15 cellular contexts compared by ENCODE assay signal in the genomic region with DNA sequence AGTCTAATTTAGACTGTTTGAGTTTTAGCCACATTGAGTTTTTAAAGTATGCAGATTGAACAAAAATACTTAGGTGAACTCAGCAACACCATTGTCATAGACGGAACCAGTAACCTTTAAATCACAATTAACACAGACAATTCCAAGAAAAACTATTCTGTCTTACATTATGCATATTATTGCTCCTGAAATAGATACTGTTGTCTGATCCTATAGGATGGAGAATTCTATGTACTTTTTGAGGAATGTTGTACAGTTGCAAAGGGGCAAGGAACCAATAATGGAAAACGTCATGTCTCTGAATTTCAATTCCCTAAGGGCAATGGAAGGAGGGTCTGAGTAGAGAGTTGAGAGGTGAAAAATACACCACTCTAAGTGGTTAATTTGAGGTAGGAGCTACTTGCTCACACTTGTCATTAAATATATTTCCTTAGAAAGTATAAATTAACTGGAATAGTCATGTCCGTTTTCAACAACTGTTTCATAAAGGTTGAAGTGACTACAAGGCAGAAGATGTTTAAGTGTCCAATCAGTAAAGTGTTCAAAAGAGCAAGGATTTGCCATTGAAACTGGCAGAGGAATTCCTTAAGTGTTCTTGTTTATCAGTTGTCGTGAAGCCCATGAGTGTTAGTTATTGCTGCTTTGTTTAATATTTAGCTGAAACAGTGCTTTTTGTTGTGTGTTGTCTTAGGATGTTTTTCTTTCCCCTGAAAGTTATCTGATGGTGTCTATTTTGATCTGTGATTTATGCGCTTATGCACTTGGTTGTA. TPM values are rescaled to one million over a fixed set of nuclear protein-coding genes. Genes with fewer than 3 reads are reported as not detected.
DNase-seq lines count a peak whose midpoint lies in the region; ATAC-seq and TF ChIP-seq lines count a peak whose summit lies in the region.
"Had no signal": no experiment of that assay in that cellular context is flagged by ENCODE, and none has a peak within 500 bp of the region (broad histone marks: within the 10 kb centered on the region; RNA-seq: fewer than 3 reads in every experiment).

No MANE protein-coding gene starts in this region.

- no peaks in the 10 kb centered on the region for H3K4me1 Mint-ChIP-seq in glutamatergic neuron (ENCODE audit: low read depth, unreplicated experiment)

- peak overlapping the region; percentile 40 to 69 (median 48) for H3K27ac ChIP-seq in gastrocnemius medialis
- no peak overlapping the region for H3K27ac ChIP-seq in coronary artery
- no peak overlapping the region for H3K27ac ChIP-seq in SK-N-SH (ENCODE audit: low read depth in 2 of 2, low read length in 1 of 2)
- H3K27ac ChIP-seq: VCaP had no signal

- 19% methylated on average over 5 of the region's 5 CpGs for WGBS in SK-N-SH (ENCODE audit: low lambda C conversion rate)

- CTCF ChIA-PET in SK-N-SH (lab: Yijun Ruan, JAX) = interaction anchor here (0.9 kb wide), 1 partner anchor 14 kb away, joined by 3 read pairs; no protein-coding TSS in a partner anchor

- peak; percentile 80 for DNase-seq in NCI-H2107 treated with DMSO at 0.1 percent for 48 hours (lab: John Stamatoyannopoulos, UW; ENCODE audit: unreplicated experiment)
- DNase-seq in NCI-H2107 (lab: John Stamatoyannopoulos, UW) = no peak
- peak; percentile 78 for DNase-seq in NCI-H345 treated with DMSO at 0.1 percent for 48 hours (lab: John Stamatoyannopoulos, UW; ENCODE audit: unreplicated experiment)
- no peak for DNase-seq in glutamatergic neuron
- DNase-seq in gastrocnemius medialis = no peak
- no peak for DNase-seq in coronary artery (ENCODE audit: low spot score)
- DNase-seq in SK-N-SH = no peak
- DNase-seq: ACHN, Calu3, NCI-H2081 treated with DMSO at 0.1 percent for 48 hours had no signal

- no peak for TF ChIP-seq EP300 in SK-N-SH (IDR thresholded peaks at IDR 0.05; ENCODE audit: borderline replicate concordance in 1 of 2, low read depth in 1 of 2, low read length in 1 of 2)

- no peaks in the 10 kb centered on the region for H3K9me2 ChIP-seq in SK-N-SH

- H3K27me3 ChIP-seq in gastrocnemius medialis = no peaks in the 10 kb centered on the region
- peaks cover 34% of the 10 kb centered on the region for H3K27me3 ChIP-seq in SK-N-SH (ENCODE audit: insufficient read depth)

- H3F3A ChIP-seq in SK-N-SH (replicated peaks; ENCODE audit: insufficient read depth) = no peaks in the 10 kb centered on the region

- no peak overlapping the region for H3K4me2 ChIP-seq in SK-N-SH

- no peaks in the 10 kb centered on the region for H4K20me1 ChIP-seq in SK-N-SH (ENCODE audit: insufficient read depth)

- H3K4me3 ChIP-seq in gastrocnemius medialis = peak overlapping the region in 3 of 4 donors; percentile 47 to 67 (median 59)
- H3K4me3 ChIP-seq in coronary artery = no peak overlapping the region
- H3K4me3 ChIP-seq in SK-N-SH (ENCODE audit: low read depth in 2 of 2, low read length in 1 of 2) = no peak overlapping the region
- H3K4me3 ChIP-seq: HAP-1, K562 had no signal

- intact Hi-C loops in gastrocnemius medialis (cut with DNase I; ENCODE audit: low total_unique reads) = loop anchor here (10.0 kb wide), 2 partner anchors 250 to 410 kb away; no protein-coding TSS in a partner anchor

- H3K27me3 Mint-ChIP-seq in glutamatergic neuron (ENCODE audit: unreplicated experiment) = peaks cover 5% of the 10 kb centered on the region

- no peak overlapping the region for H2AFZ ChIP-seq in SK-N-SH (ENCODE audit: low read depth)

- in situ Hi-C loops in gastrocnemius medialis (cut with MboI; ENCODE audit: low sequenced_read_pairs in 4 of 4) = loop anchor here in 1 of 4 donors (25.0 kb wide), 1 partner anchor 307 kb away; no protein-coding TSS in a partner anchor

- TF ChIP-seq POLR2A in gastrocnemius medialis (IDR thresholded peaks at IDR 0.05) = no peak

- H3K9me3 Mint-ChIP-seq in glutamatergic neuron (ENCODE audit: unreplicated experiment) = peaks cover 4% of the 10 kb centered on the region

- H3K36me3 Mint-ChIP-seq in glutamatergic neuron (ENCODE audit: unreplicated experiment) = no peaks in the 10 kb centered on the region

- TF ChIP-seq CTCF in glutamatergic neuron (IDR thresholded peaks at IDR 0.05; ENCODE audit: partially characterized antibody, unreplicated experiment) (no peak), gastrocnemius medialis (IDR thresholded peaks at IDR 0.05 in 4 of 5, conservative IDR thresholded peaks at IDR 0.05 in 1 of 5) (no peak), coronary artery (IDR thresholded peaks at IDR 0.05) (no peak), SK-N-SH (IDR thresholded peaks at IDR 0.05) (no peak)

- ATAC-seq in gastrocnemius medialis (no peak), GM18498 (IDR thresholded peaks at IDR 0.05; ENCODE audit: unreplicated experiment) (no peak)
- ATAC-seq: esophagus mucosa, K562 had no signal

- H3K79me2 ChIP-seq in SK-N-SH (ENCODE audit: insufficient read depth) = no peaks in the 10 kb centered on the region

- H3K4me3 Mint-ChIP-seq in glutamatergic neuron (ENCODE audit: unreplicated experiment) = peak overlapping the region; percentile 82

- H3K4me1 ChIP-seq in gastrocnemius medialis (peaks cover 0 to 25% of the 10 kb centered on the region in 2 donors), SK-N-SH (ENCODE audit: control insufficient read depth in 1 of 2, insufficient read depth in 2 of 2, low read depth in 1 of 2, low read length in 1 of 2) (no peaks in the 10 kb centered on the region; a peak in 1 of 4 replicates)

- H3K9ac ChIP-seq in SK-N-SH = no peak overlapping the region

- H3K27ac Mint-ChIP-seq in glutamatergic neuron (ENCODE audit: unreplicated experiment) = no peak overlapping the region

- H3K36me3 ChIP-seq in gastrocnemius medialis = no peaks in the 10 kb centered on the region
- H3K36me3 ChIP-seq in SK-N-SH (replicated peaks in 1 of 2; ENCODE audit: control insufficient read depth in 1 of 2, insufficient read depth in 2 of 2, low read length in 1 of 2) = no peaks in the 10 kb centered on the region
- H3K36me3 ChIP-seq: HAP-1 had no signal

- POLR2A ChIA-PET in SK-N-SH (lab: Yijun Ruan, JAX) = no interaction called here

- H3K9me3 ChIP-seq in gastrocnemius medialis = no peaks in the 10 kb centered on the region
- H3K9me3 ChIP-seq in SK-N-SH = no peaks in the 10 kb centered on the region
- H3K9me3 ChIP-seq: HAP-1 had no signal

- TF ChIP-seq RAD21 in SK-N-SH (IDR thresholded peaks at IDR 0.05; ENCODE audit: low read length) = no peak

TF ChIP-seq in SK-N-SH, 30 proteins besides CTCF, POLR2A, EP300 and RAD21:
- no peak for TF ChIP-seq EZH2phosphoT487 (IDR thresholded peaks at IDR 0.05; ENCODE audit: borderline replicate concordance, low read depth)
TF ChIP-seq in SK-N-SH: peak in this region for 0.

RNA-seq across cellular contexts. Expression of gene NKAIN2, which starts 1.3 kb away (rescaled TPM):
- total RNA-seq in glutamatergic neuron (ENCODE audit: unreplicated experiment) (0.56 TPM), gastrocnemius medialis (under 1 TPM in 3 of 4 donors, not detected in 1; 0.31 to 0.58 (median 0.39) TPM)
- not detected in 2 replicates for polyA plus RNA-seq in SK-N-SH (2012; rRNA removed)
- not detected in 2 replicates for polyA plus RNA-seq in SK-N-SH (2012; cell fraction: cytosol; rRNA removed)
- polyA plus RNA-seq in SK-N-SH (2012; cell fraction: nucleus; rRNA removed) = not detected in 2 replicates
- total RNA-seq: Calu3, esophagus mucosa, K562 had no signal
- polyA plus RNA-seq: K562 had no signal

Comparison
In these comparisons a context has a peak if more than half of its experiments do, and no peak if none do; other contexts are left out.
1. DNase-seq: peak in NCI-H2107 treated with DMSO at 0.1 percent for 48 hours (single experiment) and NCI-H345 treated with DMSO at 0.1 percent for 48 hours (single experiment); none in NCI-H2107 (single experiment), glutamatergic neuron (single experiment), gastrocnemius medialis (0 of 2), coronary artery (single experiment) and SK-N-SH (single experiment).
2. H3K27ac ChIP-seq: peak in gastrocnemius medialis (4 of 4); none in coronary artery (0 of 2) and SK-N-SH (0 of 2).
3. H3K4me3 ChIP-seq: peak in gastrocnemius medialis (3 of 4); none in coronary artery (single experiment) and SK-N-SH (0 of 2).